20 cellular contexts compared by ENCODE assay signal in genomic region chr15:77817434-77817833, GRCh38.
"Had no signal": no experiment of that assay in that cellular context is flagged by ENCODE, and none has a peak within 500 bp of the region (broad histone marks: within the 10 kb centered on the region; RNA-seq: fewer than 3 reads in every experiment).

No MANE protein-coding gene starts in this region.

- H3K4me2 ChIP-seq: hepatocyte had no signal

- H3K36me3 Mint-ChIP-seq: natural killer cell treated with Interleukin-12 subunit alpha and Interleukin-12 subunit beta and Interleukin-15 and Interleukin-18, amount 100 ng/mL, for 72 hours; stimulated activated effector memory CD8-positive, alpha-beta T cell treated with anti-CD3 and anti-CD28 coated beads, Interleukin-12 subunit alpha, Interleukin-12 subunit beta, amount 100 ng/mL, for 72 hours had no signal

- H3K27ac ChIP-seq: adrenal gland, epithelial cell of prostate, hepatocyte, lower lobe of right lung, ovary, sigmoid colon, testis, upper lobe of right lung had no signal

- H3K36me3 ChIP-seq: adrenal gland, lower lobe of right lung, ovary, sigmoid colon, upper lobe of right lung had no signal

- H3K9me3 ChIP-seq: adrenal gland, lower lobe of right lung, ovary, sigmoid colon, testis, upper lobe of right lung had no signal

- H3K4me3 Mint-ChIP-seq: natural killer cell treated with Interleukin-12 subunit alpha and Interleukin-12 subunit beta and Interleukin-15 and Interleukin-18, amount 100 ng/mL, for 72 hours; stimulated activated effector memory CD8-positive, alpha-beta T cell treated with anti-CD3 and anti-CD28 coated beads, Interleukin-12 subunit alpha, Interleukin-12 subunit beta, amount 100 ng/mL, for 72 hours had no signal

- H3K27me3 ChIP-seq: ovary, testis had no signal

- H3K9me3 Mint-ChIP-seq: activated T-cell treated with anti-CD3 and anti-CD28 coated beads, Interleukin-2, amount 50 U/mL, for 72 hours; natural killer cell treated with Interleukin-12 subunit alpha and Interleukin-12 subunit beta and Interleukin-15 and Interleukin-18, amount 100 ng/mL, for 72 hours; stimulated activated effector memory CD8-positive, alpha-beta T cell treated with anti-CD3 and anti-CD28 coated beads, Interleukin-12 subunit alpha, Interleukin-12 subunit beta, amount 100 ng/mL, for 72 hours had no signal

- H3K4me1 ChIP-seq: testis had no signal

- H3K27ac Mint-ChIP-seq: activated T-cell treated with anti-CD3 and anti-CD28 coated beads, Interleukin-2, amount 50 U/mL, for 72 hours; natural killer cell treated with Interleukin-12 subunit alpha and Interleukin-12 subunit beta and Interleukin-15 and Interleukin-18, amount 100 ng/mL, for 72 hours; stimulated activated effector memory CD8-positive, alpha-beta T cell treated with anti-CD3 and anti-CD28 coated beads, Interleukin-12 subunit alpha, Interleukin-12 subunit beta, amount 100 ng/mL, for 72 hours had no signal

- H3K4me3 ChIP-seq: adrenal gland, hepatocyte, lower lobe of right lung, ovary, sigmoid colon, testis, upper lobe of right lung had no signal

- DNase-seq: activated CD4-positive, alpha-beta T cell treated with anti-CD3 and anti-CD28 coated beads for 1 hour; activated CD8-positive, alpha-beta memory T cell treated with anti-CD3 and anti-CD28 coated beads for 24 hours; activated effector memory CD4-positive, alpha-beta T cell treated with anti-CD3 and anti-CD28 coated beads, Interleukin-2, amount 50 U/mL, for 16 hours; activated naive CD4-positive, alpha-beta T cell treated with anti-CD3 and anti-CD28 coated beads, Interleukin-2, amount 50 U/mL, for 16 hours; activated T-cell treated with anti-CD3 and anti-CD28 coated beads, Interleukin-2, amount 50 U/mL, for 72 hours; adrenal gland; dermis blood vessel endothelial cell; foreskin fibroblast; lower lobe of right lung; ovary; sigmoid colon; stimulated activated CD4-positive, alpha-beta T cell treated with anti-CD3 and anti-CD28 coated beads, Interleukin-4, amount 100 ng/mL, for 24 hours; T-helper 1 cell; testis; upper lobe of right lung had no signal

- ATAC-seq: activated T-cell treated with anti-CD3 and anti-CD28 coated beads, Interleukin-2, amount 50 U/mL, for 72 hours; lower lobe of right lung; natural killer cell treated with Interleukin-12 subunit alpha and Interleukin-12 subunit beta and Interleukin-15 and Interleukin-18, amount 100 ng/mL, for 72 hours; SK-N-SH treated with all-trans-retinoic acid at 6 μM for 48 hours; stimulated activated effector memory CD8-positive, alpha-beta T cell treated with anti-CD3 and anti-CD28 coated beads, Interleukin-12 subunit alpha, Interleukin-12 subunit beta, amount 100 ng/mL, for 72 hours; upper lobe of right lung had no signal

- H2AFZ ChIP-seq: hepatocyte had no signal

- H3K79me2 ChIP-seq: hepatocyte had no signal
